1 cellular context compared by ENCODE assay signal in the genomic region with DNA sequence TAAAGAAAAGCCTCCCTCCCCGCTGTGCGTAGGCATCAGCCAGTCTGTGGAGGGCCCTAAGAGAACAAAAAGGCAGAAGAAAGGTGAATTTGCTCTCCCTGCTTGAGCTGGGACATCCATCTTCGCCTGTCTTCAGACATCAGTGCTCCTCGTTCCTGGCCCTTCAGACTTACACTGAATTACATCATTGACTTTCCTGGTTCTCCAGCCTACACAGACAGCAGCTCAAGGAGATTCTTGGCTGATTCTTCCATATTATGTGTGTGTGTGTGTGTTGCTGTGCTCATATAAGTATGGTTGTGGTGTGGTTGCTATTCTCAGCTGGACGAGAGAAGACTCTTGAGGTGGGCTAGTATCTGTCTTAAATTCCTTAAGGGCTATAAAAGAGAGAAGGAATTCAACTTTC.
TF ChIP-seq lines count a peak whose summit lies in the region.

No MANE protein-coding gene starts in this region.

TF ChIP-seq in HepG2, 621 proteins besides CTCF, POLR2A, EP300 and RAD21:
- no peak for TF ChIP-seq BHLHE40 (IDR thresholded peaks at IDR 0.05; ENCODE audit: low read length)
- no peak for TF ChIP-seq PPARG (CRISPR knock-in tag; conservative IDR thresholded peaks at IDR 0.05)
- no peak for TF ChIP-seq ZNF160 (CRISPR knock-in tag; IDR thresholded peaks at IDR 0.05)
- TF ChIP-seq PITX1 (CRISPR knock-in tag; IDR thresholded peaks at IDR 0.05) = no peak
- no peak for TF ChIP-seq LBX2 (CRISPR knock-in tag; IDR thresholded peaks at IDR 0.05; ENCODE audit: borderline replicate concordance)
- TF ChIP-seq SMARCC2 (IDR thresholded peaks at IDR 0.05) = no peak
- no peak for TF ChIP-seq CREB1 (IDR thresholded peaks at IDR 0.05)
- no peak for TF ChIP-seq CREB1 (CRISPR knock-in tag; IDR thresholded peaks at IDR 0.05)
- TF ChIP-seq GABPB1 (CRISPR knock-in tag; IDR thresholded peaks at IDR 0.05) = no peak
- TF ChIP-seq, protein P1, sequence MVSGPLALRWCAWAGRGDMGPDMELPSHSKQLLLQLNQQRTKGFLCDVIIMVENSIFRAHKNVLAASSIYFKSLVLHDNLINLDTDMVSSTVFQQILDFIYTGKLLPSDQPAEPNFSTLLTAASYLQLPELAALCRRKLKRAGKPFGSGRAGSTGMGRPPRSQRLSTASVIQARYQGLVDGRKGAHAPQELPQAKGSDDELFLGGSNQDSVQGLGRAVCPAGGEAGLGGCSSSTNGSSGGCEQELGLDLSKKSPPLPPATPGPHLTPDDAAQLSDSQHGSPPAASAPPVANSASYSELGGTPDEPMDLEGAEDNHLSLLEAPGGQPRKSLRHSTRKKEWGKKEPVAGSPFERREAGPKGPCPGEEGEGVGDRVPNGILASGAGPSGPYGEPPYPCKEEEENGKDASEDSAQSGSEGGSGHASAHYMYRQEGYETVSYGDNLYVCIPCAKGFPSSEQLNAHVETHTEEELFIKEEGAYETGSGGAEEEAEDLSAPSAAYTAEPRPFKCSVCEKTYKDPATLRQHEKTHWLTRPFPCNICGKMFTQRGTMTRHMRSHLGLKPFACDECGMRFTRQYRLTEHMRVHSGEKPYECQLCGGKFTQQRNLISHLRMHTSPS (CRISPR knock-in tag; IDR thresholded peaks at IDR 0.05; ENCODE audit: low read depth) = no peak
- TF ChIP-seq, protein P2, sequence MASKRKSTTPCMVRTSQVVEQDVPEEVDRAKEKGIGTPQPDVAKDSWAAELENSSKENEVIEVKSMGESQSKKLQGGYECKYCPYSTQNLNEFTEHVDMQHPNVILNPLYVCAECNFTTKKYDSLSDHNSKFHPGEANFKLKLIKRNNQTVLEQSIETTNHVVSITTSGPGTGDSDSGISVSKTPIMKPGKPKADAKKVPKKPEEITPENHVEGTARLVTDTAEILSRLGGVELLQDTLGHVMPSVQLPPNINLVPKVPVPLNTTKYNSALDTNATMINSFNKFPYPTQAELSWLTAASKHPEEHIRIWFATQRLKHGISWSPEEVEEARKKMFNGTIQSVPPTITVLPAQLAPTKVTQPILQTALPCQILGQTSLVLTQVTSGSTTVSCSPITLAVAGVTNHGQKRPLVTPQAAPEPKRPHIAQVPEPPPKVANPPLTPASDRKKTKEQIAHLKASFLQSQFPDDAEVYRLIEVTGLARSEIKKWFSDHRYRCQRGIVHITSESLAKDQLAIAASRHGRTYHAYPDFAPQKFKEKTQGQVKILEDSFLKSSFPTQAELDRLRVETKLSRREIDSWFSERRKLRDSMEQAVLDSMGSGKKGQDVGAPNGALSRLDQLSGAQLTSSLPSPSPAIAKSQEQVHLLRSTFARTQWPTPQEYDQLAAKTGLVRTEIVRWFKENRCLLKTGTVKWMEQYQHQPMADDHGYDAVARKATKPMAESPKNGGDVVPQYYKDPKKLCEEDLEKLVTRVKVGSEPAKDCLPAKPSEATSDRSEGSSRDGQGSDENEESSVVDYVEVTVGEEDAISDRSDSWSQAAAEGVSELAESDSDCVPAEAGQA (IDR thresholded peaks at IDR 0.05; ENCODE audit: low read depth) = no peak
- TF ChIP-seq, protein P2 (CRISPR knock-in tag; IDR thresholded peaks at IDR 0.05; ENCODE audit: borderline replicate concordance) = no peak
- no peak for TF ChIP-seq ZNF296 (CRISPR knock-in tag; conservative IDR thresholded peaks at IDR 0.05)
- TF ChIP-seq TOPORS (CRISPR knock-in tag; IDR thresholded peaks at IDR 0.05) = no peak
- no peak for TF ChIP-seq FOXK2 (IDR thresholded peaks at IDR 0.05)
- TF ChIP-seq, protein P3, sequence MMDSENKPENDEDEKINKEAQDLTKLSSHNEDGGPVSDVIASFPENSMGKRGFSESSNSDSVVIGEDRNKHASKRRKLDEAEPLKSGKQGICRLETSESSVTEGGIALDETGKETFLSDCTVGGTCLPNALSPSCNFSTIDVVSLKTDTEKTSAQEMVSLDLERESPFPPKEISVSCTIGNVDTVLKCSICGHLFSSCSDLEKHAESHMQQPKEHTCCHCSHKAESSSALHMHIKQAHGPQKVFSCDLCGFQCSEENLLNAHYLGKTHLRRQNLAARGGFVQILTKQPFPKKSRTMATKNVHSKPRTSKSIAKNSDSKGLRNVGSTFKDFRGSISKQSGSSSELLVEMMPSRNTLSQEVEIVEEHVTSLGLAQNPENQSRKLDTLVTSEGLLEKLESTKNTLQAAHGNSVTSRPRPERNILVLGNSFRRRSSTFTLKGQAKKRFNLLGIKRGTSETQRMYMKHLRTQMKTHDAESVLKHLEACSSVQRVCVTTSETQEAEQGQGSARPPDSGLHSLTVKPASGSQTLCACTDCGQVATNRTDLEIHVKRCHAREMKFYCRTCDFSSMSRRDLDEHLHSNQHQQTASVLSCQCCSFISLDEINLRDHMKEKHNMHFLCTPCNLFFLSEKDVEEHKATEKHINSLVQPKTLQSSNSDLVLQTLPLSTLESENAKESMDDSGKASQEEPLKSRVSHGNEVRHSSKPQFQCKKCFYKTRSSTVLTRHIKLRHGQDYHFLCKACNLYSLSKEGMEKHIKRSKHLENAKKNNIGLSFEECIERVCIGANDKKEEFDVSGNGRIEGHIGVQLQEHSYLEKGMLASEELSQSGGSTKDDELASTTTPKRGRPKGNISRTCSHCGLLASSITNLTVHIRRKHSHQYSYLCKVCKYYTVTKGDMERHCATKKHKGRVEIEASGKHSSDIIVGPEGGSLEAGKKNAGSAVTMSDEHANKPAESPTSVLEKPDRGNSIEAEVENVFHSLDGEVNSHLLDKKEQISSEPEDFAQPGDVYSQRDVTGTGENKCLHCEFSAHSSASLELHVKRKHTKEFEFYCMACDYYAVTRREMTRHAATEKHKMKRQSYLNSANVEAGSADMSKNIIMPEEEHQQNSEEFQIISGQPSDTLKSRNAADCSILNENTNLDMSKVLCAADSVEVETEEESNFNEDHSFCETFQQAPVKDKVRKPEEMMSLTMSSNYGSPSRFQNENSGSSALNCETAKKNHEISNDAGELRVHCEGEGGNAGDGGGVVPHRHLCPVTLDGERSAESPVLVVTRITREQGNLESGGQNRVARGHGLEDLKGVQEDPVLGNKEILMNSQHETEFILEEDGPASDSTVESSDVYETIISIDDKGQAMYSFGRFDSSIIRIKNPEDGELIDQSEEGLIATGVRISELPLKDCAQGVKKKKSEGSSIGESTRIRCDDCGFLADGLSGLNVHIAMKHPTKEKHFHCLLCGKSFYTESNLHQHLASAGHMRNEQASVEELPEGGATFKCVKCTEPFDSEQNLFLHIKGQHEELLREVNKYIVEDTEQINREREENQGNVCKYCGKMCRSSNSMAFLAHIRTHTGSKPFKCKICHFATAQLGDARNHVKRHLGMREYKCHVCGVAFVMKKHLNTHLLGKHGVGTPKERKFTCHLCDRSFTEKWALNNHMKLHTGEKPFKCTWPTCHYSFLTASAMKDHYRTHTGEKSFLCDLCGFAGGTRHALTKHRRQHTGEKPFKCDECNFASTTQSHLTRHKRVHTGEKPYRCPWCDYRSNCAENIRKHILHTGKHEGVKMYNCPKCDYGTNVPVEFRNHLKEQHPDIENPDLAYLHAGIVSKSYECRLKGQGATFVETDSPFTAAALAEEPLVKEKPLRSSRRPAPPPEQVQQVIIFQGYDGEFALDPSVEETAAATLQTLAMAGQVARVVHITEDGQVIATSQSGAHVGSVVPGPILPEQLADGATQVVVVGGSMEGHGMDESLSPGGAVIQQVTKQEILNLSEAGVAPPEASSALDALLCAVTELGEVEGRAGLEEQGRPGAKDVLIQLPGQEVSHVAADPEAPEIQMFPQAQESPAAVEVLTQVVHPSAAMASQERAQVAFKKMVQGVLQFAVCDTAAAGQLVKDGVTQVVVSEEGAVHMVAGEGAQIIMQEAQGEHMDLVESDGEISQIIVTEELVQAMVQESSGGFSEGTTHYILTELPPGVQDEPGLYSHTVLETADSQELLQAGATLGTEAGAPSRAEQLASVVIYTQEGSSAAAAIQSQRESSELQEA (CRISPR knock-in tag; IDR thresholded peaks at IDR 0.05; ENCODE audit: not compliant biosample characterization) = no peak
- TF ChIP-seq SATB2 (CRISPR knock-in tag; IDR thresholded peaks at IDR 0.05) = no peak
- TF ChIP-seq SETDB1 (CRISPR knock-in tag; IDR thresholded peaks at IDR 0.05; ENCODE audit: borderline replicate concordance) = no peak
- no peak for TF ChIP-seq TOE1 (CRISPR knock-in tag; IDR thresholded peaks at IDR 0.05)
- TF ChIP-seq NFE2L2 (IDR thresholded peaks at IDR 0.05; ENCODE audit: low read length) = no peak
- TF ChIP-seq U2AF2 (IDR thresholded peaks at IDR 0.05; ENCODE audit: low read depth, low read length) = no peak
